Comparison of ENCODE assay signal across 1 cellular context in genomic region chr6:35710241-35710847, GRCh38.
TF ChIP-seq lines count a peak whose summit lies in the region.

No MANE protein-coding gene starts in this region.

TF ChIP-seq in K562, 482 proteins besides CTCF, POLR2A, EP300 and RAD21 (continued from another document and continues in another):
- TF ChIP-seq MTF1 (CRISPR knock-in tag; IDR thresholded peaks at IDR 0.05; ENCODE audit: borderline replicate concordance) (no peak), SLC30A9 (CRISPR knock-in tag; IDR thresholded peaks at IDR 0.05) (no peak), HNRNPH1 (optimal IDR thresholded peaks at IDR 0.05; ENCODE audit: low read depth, low read length) (no peak), TAL1 (IDR thresholded peaks at IDR 0.05) (no peak), ATF4 (CRISPR knock-in tag; IDR thresholded peaks at IDR 0.05) (no peak), CAMTA2 (CRISPR knock-in tag; conservative IDR thresholded peaks at IDR 0.05) (no peak), ZNF282 (CRISPR knock-in tag; IDR thresholded peaks at IDR 0.05) (no peak), SMARCE1 (IDR thresholded peaks at IDR 0.05) (peak; percentile 79), MAFG (tag; conservative IDR thresholded peaks at IDR 0.05) (peak; percentile 64), ZNF316 (IDR thresholded peaks at IDR 0.05) (peak; percentile 90), ZNF785 (CRISPR knock-in tag; IDR thresholded peaks at IDR 0.05) (no peak), POLR3A (IDR thresholded peaks at IDR 0.05; ENCODE audit: borderline replicate concordance, extremely low read depth, insufficient read depth, insufficient read length) (no peak), KAT7 (CRISPR knock-in tag; IDR thresholded peaks at IDR 0.05; ENCODE audit: borderline replicate concordance) (no peak), PTBP1 (IDR thresholded peaks at IDR 0.05; ENCODE audit: low read depth, low read length) (no peak), TGIF2 (CRISPR knock-in tag; IDR thresholded peaks at IDR 0.05) (no peak), ZKSCAN1 (IDR thresholded peaks at IDR 0.05; ENCODE audit: low read depth, low read length) (no peak), FUS (optimal IDR thresholded peaks at IDR 0.05; ENCODE audit: low read depth, low read length) (no peak), ZNF57 (CRISPR knock-in tag; IDR thresholded peaks at IDR 0.05) (no peak), ELF2 (CRISPR knock-in tag; IDR thresholded peaks at IDR 0.05) (no peak), JUND (IDR thresholded peaks at IDR 0.05; ENCODE audit: borderline replicate concordance, low read depth, low read length) (peak; percentile 73), JUND (tag; IDR thresholded peaks at IDR 0.05; ENCODE audit: borderline replicate concordance, low read depth, low read length) (peak; percentile 60; the same call in 1 of the 3 replicates), HDGF (IDR thresholded peaks at IDR 0.05) (no peak), L3MBTL2 (IDR thresholded peaks at IDR 0.05) (peak; percentile 56), SRSF7 (optimal IDR thresholded peaks at IDR 0.05; ENCODE audit: low read depth, low read length) (no peak), HNRNPK (IDR thresholded peaks at IDR 0.05; ENCODE audit: low read depth, low read length, poor library complexity, severe bottlenecking) (no peak), STAG1 (CRISPR knock-in tag; IDR thresholded peaks at IDR 0.05; ENCODE audit: borderline replicate concordance) (no peak), TEAD2 (tag; IDR thresholded peaks at IDR 0.05) (no peak), ZNF174 (CRISPR knock-in tag; IDR thresholded peaks at IDR 0.05) (no peak), DEAF1 (CRISPR knock-in tag; IDR thresholded peaks at IDR 0.05) (no peak), POLR3G (IDR thresholded peaks at IDR 0.05; ENCODE audit: extremely low read depth, insufficient read length, insufficient replicate concordance) (no peak), BCOR (IDR thresholded peaks at IDR 0.05) (0 out of 2 replicates have a peak, but pooled peaks have one; percentile 15), ZNF232 (CRISPR knock-in tag; IDR thresholded peaks at IDR 0.05) (no peak), POLR2G (IDR thresholded peaks at IDR 0.05; ENCODE audit: low read depth, low read length) (no peak), YBX1 (IDR thresholded peaks at IDR 0.05) (no peak), CC2D1A (IDR thresholded peaks at IDR 0.05) (no peak), SMARCA5 (IDR thresholded peaks at IDR 0.05) (no peak), MAFK (IDR thresholded peaks at IDR 0.05; ENCODE audit: low read length) (no peak), ZEB2 (IDR thresholded peaks at IDR 0.05) (peak; percentile 88), ZNF354B (CRISPR knock-in tag; IDR thresholded peaks at IDR 0.05) (no peak), KHSRP (IDR thresholded peaks at IDR 0.05) (no peak), HES1 (IDR thresholded peaks at IDR 0.05; ENCODE audit: low read depth) (no peak), KDM5B (IDR thresholded peaks at IDR 0.05; ENCODE audit: insufficient replicate concordance, low read depth, low read length) (no peak), NFATC3 (IDR thresholded peaks at IDR 0.05) (no peak), ZNF146 (CRISPR knock-in tag; IDR thresholded peaks at IDR 0.05; ENCODE audit: unreplicated experiment) (peak; percentile 57), GATAD2A (IDR thresholded peaks at IDR 0.05) (no peak), ID3 (CRISPR knock-in tag; IDR thresholded peaks at IDR 0.05) (no peak), ID3 (tag; IDR thresholded peaks at IDR 0.05) (no peak), NFIX (CRISPR knock-in tag; IDR thresholded peaks at IDR 0.05; ENCODE audit: low read depth) (no peak), GTF2F1 (IDR thresholded peaks at IDR 0.05; ENCODE audit: low read depth, low read length) (no peak), EGR1 (conservative IDR thresholded peaks at IDR 0.05) (no peak), DPF2 (IDR thresholded peaks at IDR 0.05) (peak; percentile 85), BRD4 (IDR thresholded peaks at IDR 0.05) (no peak)
- TF ChIP-seq, protein P1, sequence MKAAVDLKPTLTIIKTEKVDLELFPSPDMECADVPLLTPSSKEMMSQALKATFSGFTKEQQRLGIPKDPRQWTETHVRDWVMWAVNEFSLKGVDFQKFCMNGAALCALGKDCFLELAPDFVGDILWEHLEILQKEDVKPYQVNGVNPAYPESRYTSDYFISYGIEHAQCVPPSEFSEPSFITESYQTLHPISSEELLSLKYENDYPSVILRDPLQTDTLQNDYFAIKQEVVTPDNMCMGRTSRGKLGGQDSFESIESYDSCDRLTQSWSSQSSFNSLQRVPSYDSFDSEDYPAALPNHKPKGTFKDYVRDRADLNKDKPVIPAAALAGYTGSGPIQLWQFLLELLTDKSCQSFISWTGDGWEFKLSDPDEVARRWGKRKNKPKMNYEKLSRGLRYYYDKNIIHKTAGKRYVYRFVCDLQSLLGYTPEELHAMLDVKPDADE (conservative IDR thresholded peaks at IDR 0.05; ENCODE audit: control insufficient read depth, low read depth, low read length), result no peak
- TF ChIP-seq, protein P2, sequence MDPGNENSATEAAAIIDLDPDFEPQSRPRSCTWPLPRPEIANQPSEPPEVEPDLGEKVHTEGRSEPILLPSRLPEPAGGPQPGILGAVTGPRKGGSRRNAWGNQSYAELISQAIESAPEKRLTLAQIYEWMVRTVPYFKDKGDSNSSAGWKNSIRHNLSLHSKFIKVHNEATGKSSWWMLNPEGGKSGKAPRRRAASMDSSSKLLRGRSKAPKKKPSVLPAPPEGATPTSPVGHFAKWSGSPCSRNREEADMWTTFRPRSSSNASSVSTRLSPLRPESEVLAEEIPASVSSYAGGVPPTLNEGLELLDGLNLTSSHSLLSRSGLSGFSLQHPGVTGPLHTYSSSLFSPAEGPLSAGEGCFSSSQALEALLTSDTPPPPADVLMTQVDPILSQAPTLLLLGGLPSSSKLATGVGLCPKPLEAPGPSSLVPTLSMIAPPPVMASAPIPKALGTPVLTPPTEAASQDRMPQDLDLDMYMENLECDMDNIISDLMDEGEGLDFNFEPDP (CRISPR knock-in tag; IDR thresholded peaks at IDR 0.05), result no peak
- TF ChIP-seq, protein P3, sequence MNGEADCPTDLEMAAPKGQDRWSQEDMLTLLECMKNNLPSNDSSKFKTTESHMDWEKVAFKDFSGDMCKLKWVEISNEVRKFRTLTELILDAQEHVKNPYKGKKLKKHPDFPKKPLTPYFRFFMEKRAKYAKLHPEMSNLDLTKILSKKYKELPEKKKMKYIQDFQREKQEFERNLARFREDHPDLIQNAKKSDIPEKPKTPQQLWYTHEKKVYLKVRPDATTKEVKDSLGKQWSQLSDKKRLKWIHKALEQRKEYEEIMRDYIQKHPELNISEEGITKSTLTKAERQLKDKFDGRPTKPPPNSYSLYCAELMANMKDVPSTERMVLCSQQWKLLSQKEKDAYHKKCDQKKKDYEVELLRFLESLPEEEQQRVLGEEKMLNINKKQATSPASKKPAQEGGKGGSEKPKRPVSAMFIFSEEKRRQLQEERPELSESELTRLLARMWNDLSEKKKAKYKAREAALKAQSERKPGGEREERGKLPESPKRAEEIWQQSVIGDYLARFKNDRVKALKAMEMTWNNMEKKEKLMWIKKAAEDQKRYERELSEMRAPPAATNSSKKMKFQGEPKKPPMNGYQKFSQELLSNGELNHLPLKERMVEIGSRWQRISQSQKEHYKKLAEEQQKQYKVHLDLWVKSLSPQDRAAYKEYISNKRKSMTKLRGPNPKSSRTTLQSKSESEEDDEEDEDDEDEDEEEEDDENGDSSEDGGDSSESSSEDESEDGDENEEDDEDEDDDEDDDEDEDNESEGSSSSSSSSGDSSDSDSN (IDR thresholded peaks at IDR 0.05; ENCODE audit: borderline replicate concordance in 1 of 2, low read depth in 2 of 2, low read length in 2 of 2), result no peak
- TF ChIP-seq, protein P4, sequence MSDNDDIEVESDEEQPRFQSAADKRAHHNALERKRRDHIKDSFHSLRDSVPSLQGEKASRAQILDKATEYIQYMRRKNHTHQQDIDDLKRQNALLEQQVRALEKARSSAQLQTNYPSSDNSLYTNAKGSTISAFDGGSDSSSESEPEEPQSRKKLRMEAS (CRISPR knock-in tag; IDR thresholded peaks at IDR 0.05), result no peak
- TF ChIP-seq, protein P5, sequence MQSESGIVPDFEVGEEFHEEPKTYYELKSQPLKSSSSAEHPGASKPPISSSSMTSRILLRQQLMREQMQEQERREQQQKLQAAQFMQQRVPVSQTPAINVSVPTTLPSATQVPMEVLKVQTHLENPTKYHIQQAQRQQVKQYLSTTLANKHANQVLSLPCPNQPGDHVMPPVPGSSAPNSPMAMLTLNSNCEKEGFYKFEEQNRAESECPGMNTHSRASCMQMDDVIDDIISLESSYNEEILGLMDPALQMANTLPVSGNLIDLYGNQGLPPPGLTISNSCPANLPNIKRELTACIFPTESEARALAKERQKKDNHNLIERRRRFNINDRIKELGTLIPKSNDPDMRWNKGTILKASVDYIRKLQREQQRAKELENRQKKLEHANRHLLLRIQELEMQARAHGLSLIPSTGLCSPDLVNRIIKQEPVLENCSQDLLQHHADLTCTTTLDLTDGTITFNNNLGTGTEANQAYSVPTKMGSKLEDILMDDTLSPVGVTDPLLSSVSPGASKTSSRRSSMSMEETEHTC (IDR thresholded peaks at IDR 0.05), result no peak
- TF ChIP-seq, protein P6, sequence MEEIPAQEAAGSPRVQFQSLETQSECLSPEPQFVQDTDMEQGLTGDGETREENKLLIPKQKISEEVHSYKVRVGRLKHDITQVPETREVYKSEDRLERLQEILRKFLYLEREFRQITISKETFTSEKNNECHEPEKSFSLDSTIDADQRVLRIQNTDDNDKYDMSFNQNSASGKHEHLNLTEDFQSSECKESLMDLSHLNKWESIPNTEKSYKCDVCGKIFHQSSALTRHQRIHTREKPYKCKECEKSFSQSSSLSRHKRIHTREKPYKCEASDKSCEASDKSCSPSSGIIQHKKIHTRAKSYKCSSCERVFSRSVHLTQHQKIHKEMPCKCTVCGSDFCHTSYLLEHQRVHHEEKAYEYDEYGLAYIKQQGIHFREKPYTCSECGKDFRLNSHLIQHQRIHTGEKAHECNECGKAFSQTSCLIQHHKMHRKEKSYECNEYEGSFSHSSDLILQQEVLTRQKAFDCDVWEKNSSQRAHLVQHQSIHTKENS (CRISPR knock-in tag; IDR thresholded peaks at IDR 0.05), result no peak
- TF ChIP-seq, protein P7, sequence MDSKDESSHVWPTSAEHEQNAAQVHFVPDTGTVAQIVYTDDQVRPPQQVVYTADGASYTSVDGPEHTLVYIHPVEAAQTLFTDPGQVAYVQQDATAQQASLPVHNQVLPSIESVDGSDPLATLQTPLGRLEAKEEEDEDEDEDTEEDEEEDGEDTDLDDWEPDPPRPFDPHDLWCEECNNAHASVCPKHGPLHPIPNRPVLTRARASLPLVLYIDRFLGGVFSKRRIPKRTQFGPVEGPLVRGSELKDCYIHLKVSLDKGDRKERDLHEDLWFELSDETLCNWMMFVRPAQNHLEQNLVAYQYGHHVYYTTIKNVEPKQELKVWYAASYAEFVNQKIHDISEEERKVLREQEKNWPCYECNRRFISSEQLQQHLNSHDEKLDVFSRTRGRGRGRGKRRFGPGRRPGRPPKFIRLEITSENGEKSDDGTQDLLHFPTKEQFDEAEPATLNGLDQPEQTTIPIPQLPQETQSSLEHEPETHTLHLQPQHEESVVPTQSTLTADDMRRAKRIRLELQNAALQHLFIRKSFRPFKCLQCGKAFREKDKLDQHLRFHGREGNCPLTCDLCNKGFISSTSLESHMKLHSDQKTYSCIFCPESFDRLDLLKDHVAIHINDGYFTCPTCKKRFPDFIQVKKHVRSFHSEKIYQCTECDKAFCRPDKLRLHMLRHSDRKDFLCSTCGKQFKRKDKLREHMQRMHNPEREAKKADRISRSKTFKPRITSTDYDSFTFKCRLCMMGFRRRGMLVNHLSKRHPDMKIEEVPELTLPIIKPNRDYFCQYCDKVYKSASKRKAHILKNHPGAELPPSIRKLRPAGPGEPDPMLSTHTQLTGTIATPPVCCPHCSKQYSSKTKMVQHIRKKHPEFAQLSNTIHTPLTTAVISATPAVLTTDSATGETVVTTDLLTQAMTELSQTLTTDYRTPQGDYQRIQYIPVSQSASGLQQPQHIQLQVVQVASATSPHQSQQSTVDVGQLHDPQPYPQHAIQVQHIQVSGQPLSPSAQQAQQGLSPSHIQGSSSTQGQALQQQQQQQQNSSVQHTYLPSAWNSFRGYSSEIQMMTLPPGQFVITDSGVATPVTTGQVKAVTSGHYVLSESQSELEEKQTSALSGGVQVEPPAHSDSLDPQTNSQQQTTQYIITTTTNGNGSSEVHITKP (IDR thresholded peaks at IDR 0.05; ENCODE audit: partially characterized antibody), result no peak
- TF ChIP-seq, protein P8, sequence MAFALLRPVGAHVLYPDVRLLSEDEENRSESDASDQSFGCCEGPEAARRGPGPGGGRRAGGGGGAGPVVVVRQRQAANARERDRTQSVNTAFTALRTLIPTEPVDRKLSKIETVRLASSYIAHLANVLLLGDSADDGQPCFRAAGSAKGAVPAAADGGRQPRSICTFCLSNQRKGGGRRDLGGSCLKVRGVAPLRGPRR (CRISPR knock-in tag; IDR thresholded peaks at IDR 0.05), result no peak
